ENCODE assay signal across 8 cellular contexts in the genomic region with DNA sequence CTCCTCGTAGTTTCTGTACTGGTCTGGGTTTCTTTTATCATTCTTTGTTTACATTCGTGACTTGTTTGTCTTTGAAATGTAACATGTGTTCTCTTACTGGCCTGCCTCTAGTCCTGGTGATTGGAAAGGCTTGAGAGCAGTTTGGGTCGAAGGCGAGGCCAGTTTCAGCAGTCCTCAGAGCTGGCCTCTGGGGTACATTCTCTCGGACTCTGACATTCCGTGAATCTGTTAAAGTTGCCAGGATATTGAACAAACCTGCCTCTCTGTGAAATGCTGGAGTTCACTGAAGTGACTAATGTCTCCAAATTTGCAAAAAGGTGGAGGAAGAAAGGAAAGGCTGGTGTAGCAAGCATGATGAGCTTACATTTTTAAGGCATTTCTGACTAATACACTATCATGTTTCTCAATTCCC. TPM values are rescaled to one million over a fixed set of nuclear protein-coding genes. Genes with fewer than 3 reads are reported as not detected.
DNase-seq lines count a peak whose midpoint lies in the region; ATAC-seq and TF ChIP-seq lines count a peak whose summit lies in the region.

No MANE protein-coding gene starts in this region.

- H3K9me3 ChIP-seq in body of pancreas (peaks cover 0 to 9% (median 0%) of the 10 kb centered on the region in 3 donors), iPS-18c (ENCODE audit: control insufficient read depth, insufficient read depth, low read length) (peaks cover 4% of the 10 kb centered on the region), OCI-LY7 (ENCODE audit: low read length) (no peaks in the 10 kb centered on the region)

- CTCF ChIA-PET in OCI-LY7 (lab: Charles Lee; ENCODE audit: unreplicated experiment): no interaction called here

- intact Hi-C loops in body of pancreas (cut with DNase I) (no loop called here), OCI-LY7 (cut with micrococcal nuclease; ENCODE audit: unreplicated experiment) (no loop called here)

- no peak overlapping the region for H3K4me2 ChIP-seq in OCI-LY7 (ENCODE audit: low read length)

- H3K4me1 ChIP-seq in body of pancreas: peaks cover 25% of the 10 kb centered on the region
- no peaks in the 10 kb centered on the region for H3K4me1 ChIP-seq in OCI-LY7 (ENCODE audit: insufficient read depth, low read length, poor library complexity, severe bottlenecking)

- TF ChIP-seq POLR2A in body of pancreas (IDR thresholded peaks at IDR 0.05): no peak

- H3K4me3 ChIP-seq in body of pancreas (peak overlapping the region; percentile 87 to 88), iPS-18c (ENCODE audit: insufficient read depth, low read depth, low read length) (peak overlapping the region; percentile 89), skeletal muscle cell (ENCODE audit: low read depth, low read length) (peak overlapping the region; percentile 88), OCI-LY7 (ENCODE audit: low read depth, low read length, poor library complexity, severe bottlenecking) (no peak overlapping the region)

- H3K27ac ChIP-seq in body of pancreas: peak overlapping the region; percentile 88 to 95 (median 94)
- no peak overlapping the region for H3K27ac ChIP-seq in OCI-LY7 (ENCODE audit: low read depth, low read length, poor library complexity, severe bottlenecking)

- no TSS peak for BruUV-seq in OCI-LY7 (replicated peaks; lab: Mats Ljungman, UMichigan)

- no peaks in the 10 kb centered on the region for H3K79me2 ChIP-seq in OCI-LY7 (ENCODE audit: insufficient read depth, low read depth, low read length)

- TF ChIP-seq CTCF in body of pancreas (IDR thresholded peaks at IDR 0.05) (no peak), OCI-LY7 (conservative IDR thresholded peaks at IDR 0.05; ENCODE audit: low read length) (no peak)

- no peak overlapping the region for H2AFZ ChIP-seq in OCI-LY7 (ENCODE audit: low read length)

- peak; percentile 13 for ATAC-seq in body of pancreas

- no peaks in the 10 kb centered on the region for H4K20me1 ChIP-seq in OCI-LY7 (ENCODE audit: insufficient read depth, low read length)

- POLR2A ChIA-PET in OCI-LY7 (lab: Charles Lee): no interaction called here

- H3K9me2 ChIP-seq in OCI-LY7 (ENCODE audit: insufficient read depth, low read length): no peaks in the 10 kb centered on the region

- 0% methylated on average over 6 of the region's 6 CpGs for WGBS in body of pancreas, 2 donors

- DNase-seq in DMS 273 (lab: John Stamatoyannopoulos, UW; ENCODE audit: unreplicated experiment) (peak; percentile 50), DMS 273 treated with DMSO at 0.1 percent for 48 hours (lab: John Stamatoyannopoulos, UW) (no peak), M059J (ENCODE audit: low read depth) (peak; percentile 72), body of pancreas (peak; percentile 21 to 41 (median 37)), skeletal muscle cell (ENCODE audit: low read depth) (no peak), OCI-LY7 (ENCODE audit: low spot score) (no peak)
- DNase-seq in effector CD8-positive, alpha-beta T cell (lab: John Stamatoyannopoulos, UW): no peak

- no peaks in the 10 kb centered on the region for H3K36me3 ChIP-seq in body of pancreas (replicated peaks in 1 of 2; ENCODE audit: insufficient read depth in 1 of 2, low read depth in 2 of 2)
- no peaks in the 10 kb centered on the region for H3K36me3 ChIP-seq in OCI-LY7 (ENCODE audit: insufficient read depth, low read length)

- no peaks in the 10 kb centered on the region for H3K27me3 ChIP-seq in body of pancreas

RNA-seq across cellular contexts. Expression of gene PLEKHA5, which starts 1.5 kb away (rescaled TPM):
- 17.3 and 19.6 TPM in 2 replicates for total RNA-seq in M059J (2014; rRNA removed; shearing (Covaris generic))
- 10 to 100 TPM; 10.2 to 29.8 TPM for total RNA-seq in body of pancreas
- not detected in 2 replicates for total RNA-seq in OCI-LY7 (2014; rRNA removed; shearing (Covaris generic))
- 2.7 and 2.9 TPM in 2 replicates for total RNA-seq in OCI-LY7 (2022)

Comparison
In these comparisons a context has a peak if more than half of its experiments do, and no peak if none do; other contexts are left out.
1. DNase-seq: peak in DMS 273 (single experiment), M059J (single experiment) and body of pancreas (4 of 4); none in DMS 273 treated with DMSO at 0.1 percent for 48 hours (single experiment), skeletal muscle cell (single experiment), OCI-LY7 (single experiment) and effector CD8-positive, alpha-beta T cell (single experiment).